9 cellular contexts compared by ENCODE assay signal in genomic region chr1:222466150-222466865, GRCh38.
DNase-seq lines count a peak whose midpoint lies in the region; ATAC-seq and TF ChIP-seq lines count a peak whose summit lies in the region.
"Had no signal": no experiment of that assay in that cellular context is flagged by ENCODE, and none has a peak within 500 bp of the region (broad histone marks: within the 10 kb centered on the region; RNA-seq: fewer than 3 reads in every experiment).

No MANE protein-coding gene starts in this region.

- no peaks in the 10 kb centered on the region for H3K9me3 ChIP-seq in right lobe of liver
- no peaks in the 10 kb centered on the region for H3K9me3 ChIP-seq in thoracic aorta
- H3K9me3 ChIP-seq in prostate gland, result no peaks in the 10 kb centered on the region

- 50% methylated on average over 3 of the region's 8 CpGs for WGBS in right lobe of liver (ENCODE audit: insufficient coverage, low coverage, low lambda C conversion rate, missing lambda C conversion rate)
- 89% methylated on average over 8 of the region's 8 CpGs for WGBS in prostate gland

- no peak for TF ChIP-seq CTCF in VCaP (conservative IDR thresholded peaks at IDR 0.05)
- TF ChIP-seq CTCF in right lobe of liver (IDR thresholded peaks at IDR 0.05), result no peak
- TF ChIP-seq CTCF in thoracic aorta (IDR thresholded peaks at IDR 0.05), result no peak
- no peak for TF ChIP-seq CTCF in prostate gland (IDR thresholded peaks at IDR 0.05)

- no peaks in the 10 kb centered on the region; the same call in 1 of the 2 replicates for H3K27me3 ChIP-seq in H7 (ENCODE audit: control insufficient read depth, insufficient read depth, low read length)
- no peaks in the 10 kb centered on the region for H3K27me3 ChIP-seq in right lobe of liver
- H3K27me3 ChIP-seq in thoracic aorta (replicated peaks; ENCODE audit: insufficient read depth), result no peaks in the 10 kb centered on the region
- no peaks in the 10 kb centered on the region for H3K27me3 ChIP-seq in prostate gland (replicated peaks; ENCODE audit: insufficient read depth)
- H3K27me3 ChIP-seq: cardiac muscle cell had no signal

- H3K4me1 ChIP-seq in right lobe of liver (peaks cover 0 to 13% (median 4%) of the 10 kb centered on the region in 4 donors), thoracic aorta (ENCODE audit: control insufficient read depth in 1 of 2, low read depth in 2 of 2) (peaks cover 3 to 7% of the 10 kb centered on the region in 2 donors), prostate gland (replicated peaks) (no peaks in the 10 kb centered on the region)

- DNase-seq in H7 (peak; percentile 22), right lobe of liver (no peak), thoracic aorta (ENCODE audit: low spot score) (no peak), prostate gland (ENCODE audit: low spot score) (no peak), NCI-H1092 (lab: John Stamatoyannopoulos, UW) (no peak), D341Med (ENCODE audit: low spot score) (no peak)
- DNase-seq: activated CD8-positive, alpha-beta memory T cell treated with anti-CD3 and anti-CD28 coated beads, Interleukin-2, amount 50 U/mL, for 48 hours had no signal

- intact Hi-C loops in right lobe of liver (cut with DNase I), result loop anchor here (5.0 to 10.0 kb wide), 2 partner anchors 166 to 168 kb away; no protein-coding TSS in a partner anchor
- intact Hi-C loops in prostate gland (cut with DNase I), result no loop called here

- no peak overlapping the region for H3K4me3 ChIP-seq in H7 (ENCODE audit: insufficient read depth, low read depth, low read length)
- peak overlapping the region; percentile 19 to 53 (median 40) for H3K4me3 ChIP-seq in right lobe of liver
- peak overlapping the region; percentile 70 for H3K4me3 ChIP-seq in thoracic aorta
- no peak overlapping the region for H3K4me3 ChIP-seq in prostate gland
- H3K4me3 ChIP-seq: cardiac muscle cell had no signal

- TF ChIP-seq POLR2A in right lobe of liver (IDR thresholded peaks at IDR 0.05) (no peak), prostate gland (IDR thresholded peaks at IDR 0.05) (no peak)

- peak; percentile 55 to 77 (median 61) for ATAC-seq in right lobe of liver
- no peak for ATAC-seq in thoracic aorta (ENCODE audit: insufficient number of reproducible peaks, low FRiP score, low read depth)

- H3K27ac ChIP-seq in VCaP (peak overlapping the region; percentile 89), right lobe of liver (peak overlapping the region; percentile 90 to 94 (median 93)), thoracic aorta (peak overlapping the region; percentile 78 to 88), prostate gland (no peak overlapping the region)

- H3K36me3 ChIP-seq in H7 (replicated peaks; ENCODE audit: control insufficient read depth, insufficient read depth, low read length), result no peaks in the 10 kb centered on the region
- no peaks in the 10 kb centered on the region for H3K36me3 ChIP-seq in right lobe of liver
- no peaks in the 10 kb centered on the region for H3K36me3 ChIP-seq in thoracic aorta
- H3K36me3 ChIP-seq in prostate gland, result no peaks in the 10 kb centered on the region
- H3K36me3 ChIP-seq: cardiac muscle cell had no signal

Comparison
In these comparisons a context has a peak if more than half of its experiments do, and no peak if none do; other contexts are left out.
1. H3K4me3 ChIP-seq: peak in right lobe of liver (3 of 3) and thoracic aorta (single experiment); none in H7 (single experiment) and prostate gland (0 of 2).
2. H3K27ac ChIP-seq: peak in VCaP (single experiment), right lobe of liver (3 of 3) and thoracic aorta (2 of 2); none in prostate gland (0 of 2).